In the genomic region with DNA sequence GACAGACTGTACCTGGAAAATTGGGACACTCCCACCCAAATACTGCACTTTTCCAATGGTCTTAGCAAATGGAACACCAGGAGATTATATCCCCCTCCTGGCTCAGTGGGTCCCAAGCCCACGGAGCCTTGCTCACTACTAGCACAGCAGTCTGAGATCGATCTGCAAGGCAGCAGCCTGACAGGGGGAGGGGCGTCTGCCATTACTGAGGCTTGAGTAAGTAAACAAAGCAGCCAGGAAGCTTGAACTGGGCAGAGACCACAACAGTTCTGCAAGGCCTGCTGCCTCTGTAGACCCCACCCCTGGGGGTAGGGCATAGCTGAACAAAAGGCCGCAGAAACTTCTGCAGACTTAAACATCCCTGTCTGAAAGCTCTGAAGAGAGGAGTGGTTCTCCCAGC, we compare ENCODE assay signal across 24 cellular contexts.
"Had no signal": no experiment of that assay in that cellular context is flagged by ENCODE, and none has a peak within 500 bp of the region (broad histone marks: within the 10 kb centered on the region; RNA-seq: fewer than 3 reads in every experiment).

No MANE protein-coding gene starts in this region.

- DNase-seq: cortex of kidney; dorsolateral prefrontal cortex; effector CD4-positive, alpha-beta T cell; foreskin fibroblast; gastrocnemius medialis; head of caudate nucleus; kidney glomerular epithelial cell; left ventricle myocardium superior; lower lobe of right lung; naive thymus-derived CD8-positive, alpha-beta T cell; nephron progenitor cell; right lobe of liver; small intestine; stimulated activated CD4-positive, alpha-beta T cell treated with anti-CD3 and anti-CD28 coated beads, Interleukin-12 subunit alpha, Interleukin-12 subunit beta, amount 100 ng/mL, for 4 hours; stimulated activated CD4-positive, alpha-beta T cell treated with anti-CD3 and anti-CD28 coated beads, Interleukin-1b, Interleukin-23, amount 100 ng/mL, for 48 hours; stimulated activated CD4-positive, alpha-beta T cell treated with anti-CD3 and anti-CD28 coated beads, Interleukin-4, amount 100 ng/mL, for 24 hours; stimulated activated naive CD4-positive, alpha-beta T cell treated with Interleukin-2 at 50 U/mL for 16 hours; transverse colon; upper lobe of right lung; uterus had no signal

- H3K4me1 ChIP-seq: gastrocnemius medialis, lower lobe of right lung, pancreas, right lobe of liver, suprapubic skin, transverse colon, upper lobe of right lung, uterus had no signal

- H3K4me3 ChIP-seq: dorsolateral prefrontal cortex, gastrocnemius medialis, lower lobe of right lung, pancreas, right lobe of liver, suprapubic skin, transverse colon, upper lobe of right lung, uterus had no signal

- FAIRE-seq: pancreas, small intestine had no signal

- H3K9me3 ChIP-seq: gastrocnemius medialis, lower lobe of right lung, neutrophil, pancreas, right lobe of liver, suprapubic skin, transverse colon, upper lobe of right lung, uterus had no signal

- H3K27me3 ChIP-seq: dorsolateral prefrontal cortex, gastrocnemius medialis, neutrophil, pancreas, right lobe of liver, suprapubic skin, transverse colon, upper lobe of right lung, uterus had no signal

- H3K27ac ChIP-seq: dorsolateral prefrontal cortex, epithelial cell of prostate, gastrocnemius medialis, lower lobe of right lung, neutrophil, pancreas, right lobe of liver, suprapubic skin, transverse colon, upper lobe of right lung, uterus had no signal

- H3K36me3 ChIP-seq: gastrocnemius medialis, lower lobe of right lung, neutrophil, pancreas, right lobe of liver, suprapubic skin, transverse colon, upper lobe of right lung, uterus had no signal
